Comparison of ENCODE assay signal across 33 cellular contexts in genomic region chr20:48610996-48611395, GRCh38.
"Had no signal": no experiment of that assay in that cellular context is flagged by ENCODE, and none has a peak within 500 bp of the region (broad histone marks: within the 10 kb centered on the region; RNA-seq: fewer than 3 reads in every experiment).

No MANE protein-coding gene starts in this region.

- DNase-seq: activated B cell treated with CpG ODN at 0.5 μM for 24 hours; activated CD4-positive, alpha-beta memory T cell treated with anti-CD3 and anti-CD28 coated beads, Interleukin-2, amount 10 ng/mL, durations not matched to agents 7 days and 5 days; activated CD4-positive, alpha-beta T cell treated with anti-CD3 and anti-CD28 coated beads for 4 hours; activated CD4-positive, alpha-beta T cell treated with anti-CD3 and anti-CD28 coated beads, Interleukin-2, amount 10 ng/mL, durations not matched to agents 24 days and 14 days; activated CD4-positive, alpha-beta T cell treated with anti-CD3 and anti-CD28 coated beads, Interleukin-2, amount 50 U/mL, for 1 hour; activated CD4-positive, alpha-beta T cell treated with anti-CD3 and anti-CD28 coated beads, Interleukin-2, amount 50 U/mL, for 48 hours; activated CD8-positive, alpha-beta memory T cell treated with anti-CD3 and anti-CD28 coated beads, Interleukin-2, amount 50 U/mL, for 48 hours; activated CD8-positive, alpha-beta T cell treated with anti-CD3 and anti-CD28 coated beads, Interleukin-2, amount 10 ng/mL, durations not matched to agents 7 days and 5 days; activated effector memory CD4-positive, alpha-beta T cell treated with Interleukin-2 at 50 U/mL for 16 hours; activated gamma-delta T cell; activated naive CD4-positive, alpha-beta T cell treated with anti-CD3 and anti-CD28 coated beads, Interleukin-2, amount 10 ng/mL, durations not matched to agents 7 days and 5 days; activated naive CD4-positive, alpha-beta T cell treated with Interleukin-2 at 50 U/mL for 16 hours; activated T-cell treated with anti-CD3 and anti-CD28 coated beads, Interleukin-2, amount 50 U/mL, for 24 hours; activated T-cell treated with anti-CD3 and anti-CD28 coated beads, Interleukin-2, amount 50 U/mL, for 48 hours; amygdala; anterior cingulate cortex; caudate nucleus; cerebellar nuclear complex; SW 1271; T-helper 1 cell; T-helper 2 cell; T-helper 9 cell had no signal

- ATAC-seq: activated CD8-positive, alpha-beta T cell treated with anti-CD3 and anti-CD28 coated beads, Interleukin-2, amount 10 ng/mL, durations not matched to agents 7 days and 5 days had no signal

- H3K4me1 ChIP-seq: ascending aorta had no signal

- H3K4me1 Mint-ChIP-seq: activated B cell treated with CpG ODN at 0.5 μM for 24 hours; activated naive CD4-positive, alpha-beta T cell treated with anti-CD3 and anti-CD28 coated beads, Interleukin-2, amount 10 ng/mL, durations not matched to agents 7 days and 5 days; activated naive CD4-positive, alpha-beta T cell treated with anti-CD3 and anti-CD28 coated beads, Interleukin-2, amount 50 U/mL, for 24 hours; central memory CD8-positive, alpha-beta T cell had no signal

- H3K36me3 ChIP-seq: ascending aorta, cardiac muscle cell had no signal

- H3K4me3 ChIP-seq: ascending aorta, cardiac muscle cell had no signal

- H3K4me3 Mint-ChIP-seq: activated B cell treated with CpG ODN at 0.5 μM for 24 hours; activated CD4-positive, alpha-beta memory T cell treated with anti-CD3 and anti-CD28 coated beads, Interleukin-2, amount 10 ng/mL, durations not matched to agents 7 days and 5 days; activated CD4-positive, alpha-beta T cell treated with anti-CD3 and anti-CD28 coated beads, Interleukin-2, amount 10 ng/mL, durations not matched to agents 24 days and 14 days; activated CD8-positive, alpha-beta T cell treated with anti-CD3 and anti-CD28 coated beads, Interleukin-2, amount 10 ng/mL, durations not matched to agents 7 days and 5 days; activated naive CD4-positive, alpha-beta T cell treated with anti-CD3 and anti-CD28 coated beads, Interleukin-2, amount 10 ng/mL, durations not matched to agents 7 days and 5 days; activated naive CD4-positive, alpha-beta T cell treated with anti-CD3 and anti-CD28 coated beads, Interleukin-2, amount 50 U/mL, for 24 hours; activated naive CD8-positive, alpha-beta T cell; activated T-cell treated with anti-CD3 and anti-CD28 coated beads, Interleukin-2, amount 50 U/mL, for 24 hours; brain; central memory CD8-positive, alpha-beta T cell; T-helper 1 cell treated with Interleukin-12 subunit alpha and Interleukin-12 subunit beta and Interleukin-4 antibody, amounts not matched to agents 30 μg/mL and 1 μg/mL, for 36 hours; T-helper 2 cell treated with Interferon-gamma antibody and Interleukin-4, amounts not matched to agents 5 μg/mL and 100 μg/mL, for 36 hours had no signal

- H3K9me3 ChIP-seq: ascending aorta had no signal

- H3K27me3 ChIP-seq: ascending aorta, cardiac muscle cell had no signal

- FAIRE-seq: bronchial epithelial cell, TTC549 had no signal

- H3K9me3 Mint-ChIP-seq: activated B cell treated with CpG ODN at 0.5 μM for 24 hours; activated CD4-positive, alpha-beta memory T cell treated with anti-CD3 and anti-CD28 coated beads, Interleukin-2, amount 10 ng/mL, durations not matched to agents 7 days and 5 days; activated CD4-positive, alpha-beta T cell treated with anti-CD3 and anti-CD28 coated beads, Interleukin-2, amount 10 ng/mL, durations not matched to agents 24 days and 14 days; activated naive CD4-positive, alpha-beta T cell treated with anti-CD3 and anti-CD28 coated beads, Interleukin-2, amount 10 ng/mL, durations not matched to agents 7 days and 5 days; activated naive CD4-positive, alpha-beta T cell treated with anti-CD3 and anti-CD28 coated beads, Interleukin-2, amount 50 U/mL, for 24 hours; activated T-cell treated with anti-CD3 and anti-CD28 coated beads, Interleukin-2, amount 50 U/mL, for 24 hours; central memory CD8-positive, alpha-beta T cell; T-helper 1 cell treated with Interleukin-12 subunit alpha and Interleukin-12 subunit beta and Interleukin-4 antibody, amounts not matched to agents 30 μg/mL and 1 μg/mL, for 36 hours; T-helper 2 cell treated with Interferon-gamma antibody and Interleukin-4, amounts not matched to agents 5 μg/mL and 100 μg/mL, for 36 hours had no signal

- H3K27ac Mint-ChIP-seq: activated B cell treated with CpG ODN at 0.5 μM for 24 hours; activated CD4-positive, alpha-beta memory T cell treated with anti-CD3 and anti-CD28 coated beads, Interleukin-2, amount 10 ng/mL, durations not matched to agents 7 days and 5 days; activated CD4-positive, alpha-beta T cell treated with anti-CD3 and anti-CD28 coated beads, Interleukin-2, amount 10 ng/mL, durations not matched to agents 24 days and 14 days; activated CD8-positive, alpha-beta T cell treated with anti-CD3 and anti-CD28 coated beads, Interleukin-2, amount 10 ng/mL, durations not matched to agents 7 days and 5 days; activated naive CD4-positive, alpha-beta T cell treated with anti-CD3 and anti-CD28 coated beads, Interleukin-2, amount 10 ng/mL, durations not matched to agents 7 days and 5 days; activated naive CD4-positive, alpha-beta T cell treated with anti-CD3 and anti-CD28 coated beads, Interleukin-2, amount 50 U/mL, for 24 hours; activated naive CD8-positive, alpha-beta T cell; activated T-cell treated with anti-CD3 and anti-CD28 coated beads, Interleukin-2, amount 50 U/mL, for 24 hours; T-helper 1 cell treated with Interleukin-12 subunit alpha and Interleukin-12 subunit beta and Interleukin-4 antibody, amounts not matched to agents 30 μg/mL and 1 μg/mL, for 36 hours; T-helper 2 cell treated with Interferon-gamma antibody and Interleukin-4, amounts not matched to agents 5 μg/mL and 100 μg/mL, for 36 hours had no signal

- H3K27ac ChIP-seq: ascending aorta, cardiac muscle cell, VCaP had no signal

- H3K36me3 Mint-ChIP-seq: activated naive CD4-positive, alpha-beta T cell treated with anti-CD3 and anti-CD28 coated beads, Interleukin-2, amount 10 ng/mL, durations not matched to agents 7 days and 5 days; activated naive CD4-positive, alpha-beta T cell treated with anti-CD3 and anti-CD28 coated beads, Interleukin-2, amount 50 U/mL, for 24 hours; activated naive CD8-positive, alpha-beta T cell; brain had no signal
